Comparison of ENCODE assay signal across 8 cellular contexts in genomic region chr2:169478745-169479256, GRCh38. TPM values are rescaled to one million over a fixed set of nuclear protein-coding genes. Genes with fewer than 3 reads are reported as not detected.
DNase-seq lines count a peak whose midpoint lies in the region; ATAC-seq, FAIRE-seq and TF ChIP-seq lines count a peak whose summit lies in the region.

No MANE protein-coding gene starts in this region.

- peak overlapping the region in 1 of 2 donors; percentile 57 for H3K9ac ChIP-seq in kidney (ENCODE audit: low read length in 2 of 2)

- no peak overlapping the region for H3K27ac Mint-ChIP-seq in activated naive CD8-positive, alpha-beta T cell treated with anti-CD3 and anti-CD28 coated beads for 36 hours

- intact Hi-C loops in kidney (cut with DNase I): no loop called here

- H3K27ac ChIP-seq in kidney (ENCODE audit: low read depth in 2 of 2, low read length in 2 of 2) (peak overlapping the region in 1 of 2 donors; percentile 33), substantia nigra (ENCODE audit: low read depth, low read length, poor library complexity, severe bottlenecking) (peak overlapping the region; percentile 80)

- peaks cover 0 to 2% of the 10 kb centered on the region in 2 donors for H3K4me1 ChIP-seq in kidney (ENCODE audit: control insufficient read depth in 1 of 2, insufficient read depth in 1 of 2, low read depth in 1 of 2, low read length in 2 of 2)

- no peaks in the 10 kb centered on the region for H3K27me3 Mint-ChIP-seq in activated naive CD8-positive, alpha-beta T cell treated with anti-CD3 and anti-CD28 coated beads for 36 hours

- peaks cover under 1 to 8% of the 10 kb centered on the region in 2 donors for H3K36me3 ChIP-seq in kidney (ENCODE audit: control insufficient read depth in 1 of 2, insufficient read depth in 2 of 2, low read length in 2 of 2)

- H3K4me1 Mint-ChIP-seq in activated naive CD8-positive, alpha-beta T cell treated with anti-CD3 and anti-CD28 coated beads for 36 hours: peaks cover 14% of the 10 kb centered on the region

- H3K9me3 Mint-ChIP-seq in activated naive CD8-positive, alpha-beta T cell treated with anti-CD3 and anti-CD28 coated beads for 36 hours: no peaks in the 10 kb centered on the region

- DNase-seq in NCI-H82 (lab: John Stamatoyannopoulos, UW): peak; percentile 36
- no peak for DNase-seq in NCI-H82 treated with DMSO at 0.1 percent for 48 hours (lab: John Stamatoyannopoulos, UW; ENCODE audit: unreplicated experiment)
- DNase-seq in activated naive CD8-positive, alpha-beta T cell treated with anti-CD3 and anti-CD28 coated beads for 36 hours: no peak
- no peak for DNase-seq in kidney
- DNase-seq in substantia nigra (lab: John Stamatoyannopoulos, UW): peak in 10 of 49 donors; percentile 9 to 37 (median 18)
- no peak for DNase-seq in GOT3 (lab: John Stamatoyannopoulos, UW)
- DNase-seq in foreskin melanocyte: no peak

- peak overlapping the region; percentile 67 to 88 for H3K4me3 ChIP-seq in kidney (ENCODE audit: low read length in 2 of 2)

- no peak for ATAC-seq in GM18519 (IDR thresholded peaks at IDR 0.05; ENCODE audit: low FRiP score, unreplicated experiment)

- no peak for TF ChIP-seq CTCF in kidney (IDR thresholded peaks at IDR 0.05; ENCODE audit: borderline replicate concordance, extremely low read depth, insufficient read depth)

- FAIRE-seq in kidney (lab: Jason Lieb, UNC): no peak

- no peaks in the 10 kb centered on the region for H3K9me3 ChIP-seq in kidney (ENCODE audit: control insufficient read depth in 1 of 2, low read length in 2 of 2)

- no peaks in the 10 kb centered on the region for H3K36me3 Mint-ChIP-seq in activated naive CD8-positive, alpha-beta T cell treated with anti-CD3 and anti-CD28 coated beads for 36 hours

- peak overlapping the region; percentile 89 for H3K4me3 Mint-ChIP-seq in activated naive CD8-positive, alpha-beta T cell treated with anti-CD3 and anti-CD28 coated beads for 36 hours

RNA-seq across cellular contexts. Expression of gene BBS5, which starts 0.5 kb away (rescaled TPM):
- 1 to 10 TPM; 3.5 to 5.0 TPM for total RNA-seq in activated naive CD8-positive, alpha-beta T cell treated with anti-CD3 and anti-CD28 coated beads for 36 hours
- 13.5 TPM for total RNA-seq in kidney
- polyA plus RNA-seq in kidney (ENCODE audit: insufficient read depth, low read depth, low replicate concordance): 9.1 TPM

RNA-seq across cellular contexts. Expression of gene KLHL41, which starts 30.7 kb away (rescaled TPM):
- under 1 TPM; 0.14 to 0.20 TPM for total RNA-seq in activated naive CD8-positive, alpha-beta T cell treated with anti-CD3 and anti-CD28 coated beads for 36 hours
- total RNA-seq in kidney: 1.8 TPM
- 0.71 TPM for polyA plus RNA-seq in kidney (ENCODE audit: insufficient read depth, low read depth, low replicate concordance)
